ENCODE assay signal across 8 cellular contexts in genomic region chr14:60247994-60248696, GRCh38. TPM values are rescaled to one million over a fixed set of nuclear protein-coding genes. Genes with fewer than 3 reads are reported as not detected.
DNase-seq lines count a peak whose midpoint lies in the region; ATAC-seq and TF ChIP-seq lines count a peak whose summit lies in the region.

No MANE protein-coding gene starts in this region.

- H3K36me3 Mint-ChIP-seq in activated CD4-positive, alpha-beta memory T cell treated with anti-CD3 and anti-CD28 coated beads for 36 hours: peaks cover 6% of the 10 kb centered on the region

- TF ChIP-seq CTCF in right lobe of liver (IDR thresholded peaks at IDR 0.05): no peak

- H3K27me3 ChIP-seq in duodenal mucosa (ENCODE audit: control insufficient read depth in 1 of 2, insufficient read depth in 2 of 2, low read length in 2 of 2): no peaks in the 10 kb centered on the region
- H3K27me3 ChIP-seq in right lobe of liver: no peaks in the 10 kb centered on the region

- ATAC-seq in HG03460 (IDR thresholded peaks at IDR 0.05; ENCODE audit: unreplicated experiment) (peak; percentile 58), right lobe of liver (peak; percentile 79 to 89 (median 82))

- WGBS in right lobe of liver (ENCODE audit: insufficient coverage, low coverage, low lambda C conversion rate, missing lambda C conversion rate): 0% methylated on average over 22 of the region's 27 CpGs

- POLR2A ChIA-PET in activated CD4-positive, alpha-beta memory T cell treated with anti-CD3 and anti-CD28 coated beads for 36 hours (lab: Charles Lee): interaction anchor here (0.6 to 2.4 kb wide), 17 partner anchors 10 to 1821 kb away, joined by 3 to 18 read pairs (median 4); partner anchors contain the start of genes DHRS7, JKAMP, KIAA0586 and L3HYPDH

- no peaks in the 10 kb centered on the region for H3K9me3 Mint-ChIP-seq in activated CD4-positive, alpha-beta memory T cell treated with anti-CD3 and anti-CD28 coated beads for 36 hours

- peak overlapping the region; percentile 99 to 100 for H3K9ac ChIP-seq in duodenal mucosa (ENCODE audit: low read depth in 1 of 2, low read length in 2 of 2)

- H3K4me1 Mint-ChIP-seq in activated CD4-positive, alpha-beta memory T cell treated with anti-CD3 and anti-CD28 coated beads for 36 hours (ENCODE audit: low read depth): peaks cover 47% of the 10 kb centered on the region

- peak overlapping the region; percentile 100 for H3K27ac Mint-ChIP-seq in activated CD4-positive, alpha-beta memory T cell treated with anti-CD3 and anti-CD28 coated beads for 36 hours

- no peaks in the 10 kb centered on the region for H3K27me3 Mint-ChIP-seq in activated CD4-positive, alpha-beta memory T cell treated with anti-CD3 and anti-CD28 coated beads for 36 hours

- DNase-seq in AML-193 (lab: John Stamatoyannopoulos, UW) (peak; percentile 89), GM19240 (ENCODE audit: insufficient read length, low spot score) (peak; percentile 65), NCI-H748 (lab: John Stamatoyannopoulos, UW; ENCODE audit: unreplicated experiment) (peak; percentile 93), right lobe of liver (peak; percentile 92 to 96 (median 96))
- DNase-seq in activated CD4-positive, alpha-beta memory T cell treated with anti-CD3 and anti-CD28 coated beads for 36 hours: peak; percentile 91
- peak; percentile 89 for DNase-seq in stimulated activated CD4-positive, alpha-beta T cell treated with anti-CD3 and anti-CD28 coated beads, Interleukin-4, amount 100 ng/mL, for 24 hours

- H3K27ac ChIP-seq in duodenal mucosa (ENCODE audit: low read depth, low read length) (peak overlapping the region; percentile 100), right lobe of liver (peak overlapping the region; percentile 100)

- H3K36me3 ChIP-seq in duodenal mucosa (ENCODE audit: control insufficient read depth in 1 of 2, insufficient read depth in 2 of 2, low read length in 2 of 2) (no peaks in the 10 kb centered on the region), right lobe of liver (no peaks in the 10 kb centered on the region)

- intact Hi-C loops in activated CD4-positive, alpha-beta memory T cell treated with anti-CD3 and anti-CD28 coated beads for 36 hours (cut with micrococcal nuclease): loop anchor here (1.0 to 10.0 kb wide), 6 partner anchors 41 to 1059 kb away; partner anchors contain the start of genes DAAM1, JKAMP, L3HYPDH and SLC38A6
- intact Hi-C loops in right lobe of liver (cut with DNase I): no loop called here

- H3K4me1 ChIP-seq in duodenal mucosa (ENCODE audit: control insufficient read depth in 1 of 2, insufficient read depth in 2 of 2, low read length in 2 of 2): peaks cover 27 to 34% of the 10 kb centered on the region in 2 donors
- peaks cover 0 to 29% (median 8%) of the 10 kb centered on the region in 4 donors for H3K4me1 ChIP-seq in right lobe of liver

- H3K4me3 ChIP-seq in duodenal mucosa (ENCODE audit: low read depth in 1 of 2, low read length in 2 of 2) (peak overlapping the region; percentile 70 to 88), right lobe of liver (peak overlapping the region; percentile 67 to 79 (median 78))

- H3K9me3 ChIP-seq in duodenal mucosa (ENCODE audit: control insufficient read depth in 1 of 2, low read length in 2 of 2) (no peaks in the 10 kb centered on the region), right lobe of liver (no peaks in the 10 kb centered on the region)

- TF ChIP-seq POLR2A in right lobe of liver (IDR thresholded peaks at IDR 0.05): peak; percentile 63

- peak overlapping the region; percentile 94 for H3K4me3 Mint-ChIP-seq in activated CD4-positive, alpha-beta memory T cell treated with anti-CD3 and anti-CD28 coated beads for 36 hours

- CTCF ChIA-PET in activated CD4-positive, alpha-beta memory T cell treated with anti-CD3 and anti-CD28 coated beads for 36 hours (lab: Charles Lee): interaction anchor here (0.6 to 2.4 kb wide), 4 partner anchors 19 to 283 kb away, joined by 3 to 23 read pairs (median 4); no protein-coding TSS in a partner anchor

RNA-seq across cellular contexts. Expression of gene PPM1A, which starts 0.9 kb away (rescaled TPM):
- 10 to 100 TPM; 44.0 to 47.3 TPM for total RNA-seq in activated CD4-positive, alpha-beta memory T cell treated with anti-CD3 and anti-CD28 coated beads for 36 hours
- 10 to 100 TPM; 32.6 to 54.7 (median 39.4) TPM for total RNA-seq in right lobe of liver

Comparison
In these comparisons a context has a peak if more than half of its experiments do, and no peak if none do; other contexts are left out.
1. Peak in every context shown above with its lines: DNase-seq, ATAC-seq, H3K4me3 ChIP-seq and H3K27ac ChIP-seq.